Comparison of ENCODE assay signal across 15 cellular contexts in the genomic region with DNA sequence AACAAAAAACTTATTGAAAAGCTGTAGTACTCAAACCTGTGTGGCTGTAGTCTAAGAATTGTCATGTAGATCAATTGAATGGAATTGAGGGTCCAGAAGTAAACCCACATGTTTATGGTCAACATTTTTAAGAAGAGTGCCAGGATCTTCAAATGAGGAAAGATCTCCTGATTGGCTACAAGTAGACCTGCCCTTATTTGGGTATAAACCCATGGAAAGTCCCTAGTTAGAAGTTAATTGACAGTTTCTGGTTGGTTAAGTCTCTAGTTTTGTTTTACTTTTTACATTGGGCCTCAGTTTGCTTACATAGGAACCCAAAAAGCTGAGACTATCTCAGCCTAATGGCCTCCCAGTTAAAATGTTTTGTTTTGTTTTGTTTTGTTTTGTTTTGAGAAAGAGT.
"Had no signal": no experiment of that assay in that cellular context is flagged by ENCODE, and none has a peak within 500 bp of the region (broad histone marks: within the 10 kb centered on the region; RNA-seq: fewer than 3 reads in every experiment).

No MANE protein-coding gene starts in this region.

- H3K36me3 ChIP-seq: gastroesophageal sphincter, neural progenitor cell had no signal

- H3K4me1 ChIP-seq: gastroesophageal sphincter, neural progenitor cell had no signal

- H3K4me3 Mint-ChIP-seq: brain; dendritic cell treated with granulocyte-macrophage colony-stimulating factor and Interleukin-4, amounts not matched to agents 40 ng/mL and 50 ng/mL, for 4 days; effector memory CD8-positive, alpha-beta T cell; neural progenitor cell; type B pancreatic cell had no signal

- H3K36me3 Mint-ChIP-seq: brain, neural progenitor cell had no signal

- H3K4me1 Mint-ChIP-seq: neural progenitor cell had no signal

- H3K27me3 ChIP-seq: gastroesophageal sphincter, neural progenitor cell had no signal

- H3K4me3 ChIP-seq: gastroesophageal sphincter, neural progenitor cell, smooth muscle cell had no signal

- H3K27ac ChIP-seq: epithelial cell of prostate, gastroesophageal sphincter, neural progenitor cell had no signal

- H3K9me3 ChIP-seq: gastroesophageal sphincter had no signal

- H3K27me3 Mint-ChIP-seq: brain; dendritic cell treated with granulocyte-macrophage colony-stimulating factor and Interleukin-4, amounts not matched to agents 40 ng/mL and 50 ng/mL, for 4 days; effector memory CD8-positive, alpha-beta T cell; type B pancreatic cell had no signal

- ATAC-seq: gastroesophageal sphincter, right cardiac atrium had no signal

- DNase-seq: activated CD4-positive, alpha-beta T cell treated with anti-CD3 and anti-CD28 coated beads for 4 hours; activated naive CD4-positive, alpha-beta T cell treated with anti-CD3 and anti-CD28 coated beads, Interleukin-2, amount 50 U/mL, for 16 hours; amniotic stem cell; effector memory CD8-positive, alpha-beta T cell; kidney glomerular epithelial cell; posterior cingulate gyrus; right cardiac atrium had no signal

- H3K9me3 Mint-ChIP-seq: effector memory CD8-positive, alpha-beta T cell; type B pancreatic cell had no signal

- H3K27ac Mint-ChIP-seq: activated T-helper 2 cell treated with anti-CD3 and anti-CD28 coated beads, Interferon-gamma antibody, Interleukin-2, Interleukin-4, amounts not matched to agents 10 μg/mL and 5 μg/mL and 100 μg/mL, durations not matched to agents 14 hours and 24 hours and 36 hours; brain; dendritic cell treated with granulocyte-macrophage colony-stimulating factor and Interleukin-4, amounts not matched to agents 40 ng/mL and 50 ng/mL, for 4 days; neural progenitor cell; type B pancreatic cell had no signal
